ENCODE assay signal across 1 cellular context in genomic region chr5:151313357-151313756, GRCh38.
TF ChIP-seq lines count a peak whose summit lies in the region.

No MANE protein-coding gene starts in this region.

TF ChIP-seq in HEK293, 187 proteins besides CTCF, POLR2A, EP300 and RAD21:
- TF ChIP-seq ZNF664 (tag by site-specific recombination; IDR thresholded peaks at IDR 0.05) = peak; percentile 53; the same call in 1 of the 2 replicates
- no peak for TF ChIP-seq ZNF48 (tag by site-specific recombination; IDR thresholded peaks at IDR 0.05)
